8 cellular contexts compared by ENCODE assay signal in genomic region chr6:3356824-3357420, GRCh38.
A peak's percentile ranks its signal among the peaks of the same experiment; 100 is the strongest.
DNase-seq lines count a peak whose midpoint lies in the region; ATAC-seq and TF ChIP-seq lines count a peak whose summit lies in the region.

No MANE protein-coding gene starts in this region.

- H3K4me3 ChIP-seq in subcutaneous abdominal adipose tissue (ENCODE audit: low read depth in 1 of 5, low read length in 5 of 5), result peak overlapping the region; percentile 39 to 74 (median 62)

- H3K36me3 Mint-ChIP-seq in activated B cell treated with CpG ODN at 0.5 μM for 24 hours (ENCODE audit: low read depth), result peaks cover 3% of the 10 kb centered on the region

- H3K4me1 Mint-ChIP-seq in activated B cell treated with CpG ODN at 0.5 μM for 24 hours, result peaks cover 36% of the 10 kb centered on the region

- no peaks in the 10 kb centered on the region for H3K9me3 ChIP-seq in subcutaneous abdominal adipose tissue (ENCODE audit: control insufficient read depth in 5 of 5, low read length in 5 of 5)

- POLR2A ChIA-PET in activated B cell treated with CpG ODN at 0.5 μM for 24 hours (lab: Charles Lee), result interaction anchor here (0.7 to 1.6 kb wide), 3 partner anchors 11 to 664 kb away, joined by 3 to 5 read pairs (median 3); a partner anchor contains a TSS

- peaks cover 7 to 51% (median 42%) of the 10 kb centered on the region in 5 donors for H3K4me1 ChIP-seq in subcutaneous abdominal adipose tissue (ENCODE audit: control insufficient read depth in 5 of 5, insufficient read depth in 5 of 5, low read length in 5 of 5)

- H3K27me3 Mint-ChIP-seq in activated B cell treated with CpG ODN at 0.5 μM for 24 hours, result no peaks in the 10 kb centered on the region

- TF ChIP-seq CTCF in activated B cell treated with CpG ODN at 0.5 μM for 24 hours (IDR thresholded peaks at IDR 0.05), result no peak

- peaks cover 0 to 2% (median 0%) of the 10 kb centered on the region in 5 donors for H3K36me3 ChIP-seq in subcutaneous abdominal adipose tissue (ENCODE audit: control insufficient read depth in 5 of 5, insufficient read depth in 5 of 5, low read length in 5 of 5)

- no peaks in the 10 kb centered on the region for H3K27me3 ChIP-seq in subcutaneous abdominal adipose tissue (ENCODE audit: control insufficient read depth in 5 of 5, insufficient read depth in 4 of 5, low read length in 5 of 5)

- CTCF ChIA-PET in activated B cell treated with CpG ODN at 0.5 μM for 24 hours (lab: Charles Lee), result interaction anchor here (0.6 kb wide), 1 partner anchor 54 kb away, joined by 3 read pairs; no protein-coding TSS in a partner anchor

- DNase-seq in NCI-H2171 treated with DMSO at 0.1 percent for 48 hours (lab: John Stamatoyannopoulos, UW), result peak; percentile 20
- no peak for DNase-seq in NCI-H2171 (lab: John Stamatoyannopoulos, UW)
- DNase-seq in activated B cell treated with CpG ODN at 0.5 μM for 24 hours, result no peak
- DNase-seq in left colon, result no peak
- no peak for DNase-seq in activated CD8-positive, alpha-beta memory T cell treated with anti-CD3 and anti-CD28 coated beads for 24 hours
- no peak for DNase-seq in stimulated activated CD4-positive, alpha-beta T cell treated with anti-CD3 and anti-CD28 coated beads, Interleukin-4, amount 100 ng/mL, for 24 hours

- peak overlapping the region; percentile 40 to 75 (median 70) for H3K9ac ChIP-seq in subcutaneous abdominal adipose tissue (ENCODE audit: low read length in 5 of 5)

- intact Hi-C loops in activated B cell treated with CpG ODN at 0.5 μM for 24 hours (cut with micrococcal nuclease) (loop anchor here (1.0 to 10.0 kb wide), 10 partner anchors 32 to 1904 kb away; partner anchors contain the start of genes BPHL, ECI2, FARS2 and LYRM4), left colon (cut with DNase I, micrococcal nuclease) (no loop called here)

- H3K27ac Mint-ChIP-seq in activated B cell treated with CpG ODN at 0.5 μM for 24 hours, result peak overlapping the region; percentile 95

- ATAC-seq in activated B cell treated with CpG ODN at 0.5 μM for 24 hours (ENCODE audit: low read depth) (no peak), left colon (peak; percentile 73), HG02571 (IDR thresholded peaks at IDR 0.05; ENCODE audit: unreplicated experiment) (no peak)

- peak overlapping the region; percentile 96 for H3K27ac ChIP-seq in subcutaneous abdominal adipose tissue (ENCODE audit: low read depth, low read length)

- H3K9me3 Mint-ChIP-seq in activated B cell treated with CpG ODN at 0.5 μM for 24 hours, result no peaks in the 10 kb centered on the region

- peak overlapping the region; percentile 90 for H3K4me3 Mint-ChIP-seq in activated B cell treated with CpG ODN at 0.5 μM for 24 hours
